Comparison of ENCODE assay signal across 2 cellular contexts in genomic region chr19:48867119-48867921, GRCh38.
TF ChIP-seq lines count a peak whose summit lies in the region.

No MANE protein-coding gene starts in this region.

TF ChIP-seq in HCT116, 20 proteins besides CTCF, POLR2A, EP300 and RAD21:
- TF ChIP-seq REST (IDR thresholded peaks at IDR 0.05; ENCODE audit: low read depth), result no peak
- TF ChIP-seq ZNF274 (IDR thresholded peaks at IDR 0.05; ENCODE audit: low read depth, low read length), result no peak
- TF ChIP-seq CBX3 (IDR thresholded peaks at IDR 0.05; ENCODE audit: low read depth), result no peak
- no peak for TF ChIP-seq EZH2 (IDR thresholded peaks at IDR 0.05)
- no peak for TF ChIP-seq YY1 (IDR thresholded peaks at IDR 0.05; ENCODE audit: extremely low read depth, insufficient replicate concordance, low read depth, low read length)
- no peak for TF ChIP-seq MAX (IDR thresholded peaks at IDR 0.05)
- TF ChIP-seq FOSL1 (IDR thresholded peaks at IDR 0.05; ENCODE audit: low read depth), result no peak
- no peak for TF ChIP-seq SRF (IDR thresholded peaks at IDR 0.05; ENCODE audit: low read depth)
- no peak for TF ChIP-seq JUND (IDR thresholded peaks at IDR 0.05)
- TF ChIP-seq EGR1 (IDR thresholded peaks at IDR 0.05; ENCODE audit: low read depth), result no peak
- no peak for TF ChIP-seq ZFX (IDR thresholded peaks at IDR 0.05)
- TF ChIP-seq SP1 (IDR thresholded peaks at IDR 0.05; ENCODE audit: low read depth), result no peak
- TF ChIP-seq EZH2phosphoT487 (IDR thresholded peaks at IDR 0.05; ENCODE audit: borderline replicate concordance), result no peak
- TF ChIP-seq SIN3A (IDR thresholded peaks at IDR 0.05; ENCODE audit: low read depth), result no peak
- TF ChIP-seq TCF7L2 (IDR thresholded peaks at IDR 0.05; ENCODE audit: borderline replicate concordance, extremely low read depth, insufficient read depth, insufficient read length), result no peak
- TF ChIP-seq POLR2AphosphoS5 (IDR thresholded peaks at IDR 0.05; ENCODE audit: low read depth, low read length), result no peak
- no peak for TF ChIP-seq ELF1 (IDR thresholded peaks at IDR 0.05; ENCODE audit: borderline replicate concordance, low read depth)
- TF ChIP-seq CEBPB (IDR thresholded peaks at IDR 0.05; ENCODE audit: low read depth), result no peak

TF ChIP-seq in GM12878, 131 proteins besides CTCF, POLR2A, EP300 and RAD21:
- TF ChIP-seq CHD2 (IDR thresholded peaks at IDR 0.05; ENCODE audit: borderline replicate concordance, low read depth, low read length) (no peak), NBN (IDR thresholded peaks at IDR 0.05) (no peak), ELK1 (IDR thresholded peaks at IDR 0.05; ENCODE audit: low read depth, low read length) (no peak), CREB1 (IDR thresholded peaks at IDR 0.05; ENCODE audit: low read depth) (no peak), RB1 (IDR thresholded peaks at IDR 0.05; ENCODE audit: borderline replicate concordance) (no peak), TCF12 (IDR thresholded peaks at IDR 0.05; ENCODE audit: low read depth, low read length) (no peak), ZSCAN29 (IDR thresholded peaks at IDR 0.05) (no peak), USF1 (IDR thresholded peaks at IDR 0.05; ENCODE audit: borderline replicate concordance, extremely low read length, insufficient read depth, low read depth, low read length) (no peak), YBX1 (IDR thresholded peaks at IDR 0.05) (no peak), ZNF687 (IDR thresholded peaks at IDR 0.05) (no peak), RELA (IDR thresholded peaks at IDR 0.05; ENCODE audit: borderline replicate concordance, partially characterized antibody) (no peak)
